Comparison of ENCODE assay signal across 1 cellular context in the genomic region with DNA sequence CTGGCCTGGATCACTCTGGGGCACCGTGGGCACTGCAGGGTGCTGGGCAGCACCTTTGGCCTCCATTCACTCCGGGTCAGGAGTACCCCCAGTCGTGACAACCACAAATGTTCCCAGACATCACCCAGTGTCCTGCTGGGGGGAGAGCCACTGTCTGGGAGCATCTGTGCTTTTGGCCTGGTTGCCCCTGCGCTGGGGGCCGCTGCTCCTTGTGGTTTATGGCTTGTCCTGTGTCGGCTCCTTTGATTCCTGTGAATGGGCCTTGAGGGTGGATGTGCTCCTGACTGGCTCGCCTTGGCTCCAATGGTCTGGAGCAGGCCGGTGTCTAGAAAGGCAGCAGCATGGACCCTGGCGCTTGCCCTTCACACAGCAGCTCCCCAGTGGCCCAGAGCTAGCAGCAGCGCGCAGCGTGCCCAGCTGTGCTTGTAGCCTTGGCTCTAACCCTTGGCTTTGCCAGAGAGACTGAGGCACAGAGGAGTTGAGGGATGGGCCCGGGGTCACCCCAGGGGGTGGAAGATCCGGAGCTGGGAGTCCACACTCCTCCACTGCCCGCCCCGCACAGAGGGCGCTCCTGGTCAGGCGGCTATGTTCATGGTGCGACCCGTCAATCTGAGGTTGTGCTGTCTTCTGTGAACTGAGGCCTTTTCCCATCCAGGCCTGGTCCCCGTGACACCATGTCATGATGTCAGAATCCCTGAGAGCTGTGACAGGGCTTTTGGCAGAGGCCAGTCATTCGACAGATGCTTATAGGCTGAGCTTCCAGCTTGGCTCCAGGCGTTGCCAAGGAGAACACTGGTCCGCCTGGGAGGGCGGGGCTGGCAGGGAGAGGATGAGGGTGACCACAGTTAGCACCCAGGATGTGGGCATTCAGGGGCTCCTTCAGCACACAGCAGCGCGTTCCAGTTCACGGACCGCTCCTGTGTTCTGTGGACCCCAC.
TF ChIP-seq lines count a peak whose summit lies in the region.

No MANE protein-coding gene starts in this region.

TF ChIP-seq in liver, 16 proteins besides CTCF, POLR2A, EP300 and RAD21 (continued from another document):
- TF ChIP-seq, protein P1, sequence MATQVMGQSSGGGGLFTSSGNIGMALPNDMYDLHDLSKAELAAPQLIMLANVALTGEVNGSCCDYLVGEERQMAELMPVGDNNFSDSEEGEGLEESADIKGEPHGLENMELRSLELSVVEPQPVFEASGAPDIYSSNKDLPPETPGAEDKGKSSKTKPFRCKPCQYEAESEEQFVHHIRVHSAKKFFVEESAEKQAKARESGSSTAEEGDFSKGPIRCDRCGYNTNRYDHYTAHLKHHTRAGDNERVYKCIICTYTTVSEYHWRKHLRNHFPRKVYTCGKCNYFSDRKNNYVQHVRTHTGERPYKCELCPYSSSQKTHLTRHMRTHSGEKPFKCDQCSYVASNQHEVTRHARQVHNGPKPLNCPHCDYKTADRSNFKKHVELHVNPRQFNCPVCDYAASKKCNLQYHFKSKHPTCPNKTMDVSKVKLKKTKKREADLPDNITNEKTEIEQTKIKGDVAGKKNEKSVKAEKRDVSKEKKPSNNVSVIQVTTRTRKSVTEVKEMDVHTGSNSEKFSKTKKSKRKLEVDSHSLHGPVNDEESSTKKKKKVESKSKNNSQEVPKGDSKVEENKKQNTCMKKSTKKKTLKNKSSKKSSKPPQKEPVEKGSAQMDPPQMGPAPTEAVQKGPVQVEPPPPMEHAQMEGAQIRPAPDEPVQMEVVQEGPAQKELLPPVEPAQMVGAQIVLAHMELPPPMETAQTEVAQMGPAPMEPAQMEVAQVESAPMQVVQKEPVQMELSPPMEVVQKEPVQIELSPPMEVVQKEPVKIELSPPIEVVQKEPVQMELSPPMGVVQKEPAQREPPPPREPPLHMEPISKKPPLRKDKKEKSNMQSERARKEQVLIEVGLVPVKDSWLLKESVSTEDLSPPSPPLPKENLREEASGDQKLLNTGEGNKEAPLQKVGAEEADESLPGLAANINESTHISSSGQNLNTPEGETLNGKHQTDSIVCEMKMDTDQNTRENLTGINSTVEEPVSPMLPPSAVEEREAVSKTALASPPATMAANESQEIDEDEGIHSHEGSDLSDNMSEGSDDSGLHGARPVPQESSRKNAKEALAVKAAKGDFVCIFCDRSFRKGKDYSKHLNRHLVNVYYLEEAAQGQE (IDR thresholded peaks at IDR 0.05): no peak
- TF ChIP-seq SP1 (IDR thresholded peaks at IDR 0.05): no peak
- TF ChIP-seq, protein P2, sequence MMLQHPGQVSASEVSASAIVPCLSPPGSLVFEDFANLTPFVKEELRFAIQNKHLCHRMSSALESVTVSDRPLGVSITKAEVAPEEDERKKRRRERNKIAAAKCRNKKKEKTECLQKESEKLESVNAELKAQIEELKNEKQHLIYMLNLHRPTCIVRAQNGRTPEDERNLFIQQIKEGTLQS (IDR thresholded peaks at IDR 0.05): no peak
- TF ChIP-seq NR2F2 (IDR thresholded peaks at IDR 0.05): no peak
- TF ChIP-seq TAF1 (conservative IDR thresholded peaks at IDR 0.05): no peak
- TF ChIP-seq EGR1 (IDR thresholded peaks at IDR 0.05; ENCODE audit: low read depth in 2 of 2): no peak
- TF ChIP-seq JUND (IDR thresholded peaks at IDR 0.05): no peak
- TF ChIP-seq FOXA2 (IDR thresholded peaks at IDR 0.05): no peak
- TF ChIP-seq RXRA (IDR thresholded peaks at IDR 0.05): no peak
- no peak for TF ChIP-seq FOXA1 (IDR thresholded peaks at IDR 0.05)
- no peak for TF ChIP-seq GABPA (IDR thresholded peaks at IDR 0.05 in 1 of 2, conservative IDR thresholded peaks at IDR 0.05 in 1 of 2)
- TF ChIP-seq, protein P3, sequence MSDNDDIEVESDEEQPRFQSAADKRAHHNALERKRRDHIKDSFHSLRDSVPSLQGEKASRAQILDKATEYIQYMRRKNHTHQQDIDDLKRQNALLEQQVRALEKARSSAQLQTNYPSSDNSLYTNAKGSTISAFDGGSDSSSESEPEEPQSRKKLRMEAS (IDR thresholded peaks at IDR 0.05): no peak
- no peak for TF ChIP-seq YY1 (IDR thresholded peaks at IDR 0.05)
- TF ChIP-seq HNF4A (conservative IDR thresholded peaks at IDR 0.05): no peak
